ENCODE assay signal across 8 cellular contexts in the genomic region with DNA sequence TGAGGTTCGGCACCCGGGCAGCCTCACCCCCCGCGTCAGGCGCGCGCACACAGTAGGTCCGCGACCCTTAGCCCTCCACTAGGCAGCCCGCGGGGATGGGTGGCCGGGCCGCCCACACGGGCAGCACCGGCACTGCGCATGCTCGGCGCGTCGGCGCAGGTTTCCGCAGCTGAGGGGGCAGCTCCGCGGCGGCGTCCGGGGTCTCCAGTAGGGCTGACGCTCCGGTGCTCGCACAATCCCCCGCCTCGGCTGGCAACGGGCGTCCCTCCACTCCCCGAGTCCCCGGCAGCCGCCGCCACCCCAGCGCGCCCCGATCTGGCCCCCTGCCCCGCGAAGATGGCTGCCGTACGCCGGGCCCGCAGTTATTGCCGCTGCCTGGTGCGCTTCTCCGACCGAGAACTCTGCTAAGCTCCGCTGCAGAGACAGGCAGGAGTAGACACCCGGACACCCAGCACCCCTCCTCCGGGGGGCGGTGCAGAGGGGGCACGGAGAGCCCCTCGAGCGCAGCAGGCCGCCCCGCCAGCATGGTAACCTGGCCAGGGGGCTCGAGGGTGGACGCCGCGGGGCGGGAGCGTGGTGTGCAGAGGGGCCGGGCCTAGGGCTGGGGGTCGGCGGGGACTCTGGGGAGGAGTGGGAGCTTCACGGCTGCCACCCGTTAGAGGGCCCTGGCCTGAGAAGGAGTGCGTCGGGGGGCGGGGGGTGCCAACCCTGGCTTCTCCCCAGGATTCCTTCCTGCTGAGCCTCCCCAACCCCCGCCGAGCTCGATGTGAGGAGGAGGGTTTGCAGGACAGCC. TPM values are rescaled to one million over a fixed set of nuclear protein-coding genes. Genes with fewer than 3 reads are reported as not detected.
DNase-seq lines count a peak whose midpoint lies in the region; ATAC-seq lines count a peak whose summit lies in the region.

FBXO9 (plus strand) TSS at position 139 of the 793 bp plus-strand sequence; CDS start at position 525, 386 bp downstream.

- peak; percentile 46 for ATAC-seq in GM21526 (IDR thresholded peaks at IDR 0.05; ENCODE audit: low FRiP score, unreplicated experiment)

- 1% methylated on average over 68 to 77 of the region's 77 CpGs for WGBS in adipose tissue, 3 donors

- peak; percentile 68 for DNase-seq in EH (ENCODE audit: low read depth)
- peak; percentile 65 for DNase-seq in HuH-7 (ENCODE audit: low spot score)
- peak; percentile 15 for DNase-seq in SW480 (ENCODE audit: low spot score)
- peak; percentile 78 for DNase-seq in hepatic stellate cell (ENCODE audit: low spot score)
- DNase-seq in retina = peak; percentile 86
- no peak for DNase-seq in KG1 (lab: John Stamatoyannopoulos, UW)

- H3K27ac ChIP-seq in adipose tissue (ENCODE audit: low read depth, low read length) = peak within 1 kb of the TSS; percentile 11

RNA-seq across cellular contexts. Expression of gene FBXO9, which starts in this region (rescaled TPM):
- 10 to 100 TPM; 37.9 to 74.0 (median 38.7) TPM for polyA plus RNA-seq in adipose tissue
